ENCODE assay signal across 22 cellular contexts in genomic region chr10:100725041-100725440, GRCh38. TPM values are rescaled to one million over a fixed set of nuclear protein-coding genes. Genes with fewer than 3 reads are reported as not detected.
DNase-seq lines count a peak whose midpoint lies in the region; ATAC-seq, FAIRE-seq and TF ChIP-seq lines count a peak whose summit lies in the region.
"Had no signal": no experiment of that assay in that cellular context is flagged by ENCODE, and none has a peak within 500 bp of the region (broad histone marks: within the 10 kb centered on the region; RNA-seq: fewer than 3 reads in every experiment).

No MANE protein-coding gene starts in this region.

- H3K4me3 ChIP-seq in HUES6 (ENCODE audit: low read depth, low read length) (peak overlapping the region; percentile 47; the same call in 1 of the 2 replicates), endodermal cell (ENCODE audit: low read length) (no peak overlapping the region), upper lobe of left lung (no peak overlapping the region)

- no peak overlapping the region for H3K27ac Mint-ChIP-seq in endodermal cell
- H3K27ac Mint-ChIP-seq in nephron progenitor cell, result no peak overlapping the region
- H3K27ac Mint-ChIP-seq: CD4-positive, alpha-beta memory T cell had no signal

- H3K27me3 Mint-ChIP-seq in endodermal cell (ENCODE audit: insufficient read depth) (peaks cover 98% of the 10 kb centered on the region), nephron progenitor cell (ENCODE audit: low read depth, poor library complexity) (peaks cover 32% of the 10 kb centered on the region)

- TF ChIP-seq EP300 in upper lobe of left lung (IDR thresholded peaks at IDR 0.05), result no peak

- peaks cover 10% of the 10 kb centered on the region for H3K4me1 Mint-ChIP-seq in endodermal cell
- H3K4me1 Mint-ChIP-seq in nephron progenitor cell, result peaks cover 56% of the 10 kb centered on the region

- H3K9me3 Mint-ChIP-seq in endodermal cell (no peaks in the 10 kb centered on the region), nephron progenitor cell (no peaks in the 10 kb centered on the region)

- H3K9me3 ChIP-seq in HUES6 (ENCODE audit: control insufficient read depth, insufficient read depth, low read depth, low read length) (no peaks in the 10 kb centered on the region), endodermal cell (ENCODE audit: control insufficient read depth, low read length) (no peaks in the 10 kb centered on the region), upper lobe of left lung (no peaks in the 10 kb centered on the region)

- 30 to 46% methylated on average over 3 to 5 of the region's 5 CpGs for WGBS in endodermal cell (ENCODE audit: insufficient coverage in 1 of 2, insufficient read length in 1 of 2), 2 experiments
- WGBS in upper lobe of left lung, 2 donors, result 29% methylated on average over 4 to 5 of the region's 5 CpGs

- FAIRE-seq in GM19239 (lab: Jason Lieb, UNC), result no peak
- FAIRE-seq: D721Med had no signal

- no peak for ATAC-seq in upper lobe of left lung (ENCODE audit: low FRiP score in 2 of 2)
- ATAC-seq: HCT116, Panc1 had no signal

- TF ChIP-seq POLR2A in upper lobe of left lung (IDR thresholded peaks at IDR 0.05), result no peak

- peak; percentile 77 for DNase-seq in EH (ENCODE audit: low read depth)
- peak; percentile 51 for DNase-seq in endodermal cell
- no peak for DNase-seq in nephron progenitor cell
- DNase-seq in NCI-H1092 treated with DMSO at 0.1 percent for 48 hours (lab: John Stamatoyannopoulos, UW), result no peak
- no peak for DNase-seq in upper lobe of left lung
- DNase-seq in GM20000 (ENCODE audit: low spot score), result no peak
- no peak for DNase-seq in GM19239 (ENCODE audit: insufficient read length, low spot score)
- DNase-seq: CD4-positive, alpha-beta memory T cell; DND-41; NCI-H1048; NCI-H146; NCI-H2081 treated with DMSO at 0.1 percent for 48 hours; NCI-H2227 treated with DMSO at 0.1 percent for 48 hours; NCI-H524 had no signal

- H3K27ac ChIP-seq in HUES6 (ENCODE audit: low read depth, low read length), result no peak overlapping the region
- no peak overlapping the region for H3K27ac ChIP-seq in endodermal cell (ENCODE audit: low read depth, low read length)
- no peak overlapping the region for H3K27ac ChIP-seq in upper lobe of left lung
- H3K27ac ChIP-seq: KMS-11 had no signal

- no peak overlapping the region for H3K9ac ChIP-seq in HUES6 (ENCODE audit: low read length)
- no peak overlapping the region for H3K9ac ChIP-seq in endodermal cell (ENCODE audit: extremely low read depth, low read length, poor library complexity, severe bottlenecking)
- H3K9ac ChIP-seq: KMS-11 had no signal

- H3K4me1 ChIP-seq in HUES6 (ENCODE audit: control insufficient read depth, insufficient read depth, low read length), result peaks cover 7% of the 10 kb centered on the region; the same call in 1 of the 2 replicates
- H3K4me1 ChIP-seq in endodermal cell (ENCODE audit: control insufficient read depth, insufficient read depth, low read length), result no peaks in the 10 kb centered on the region
- H3K4me1 ChIP-seq in upper lobe of left lung, result peaks cover 5 to 22% (median 12%) of the 10 kb centered on the region in 4 donors

- no peaks in the 10 kb centered on the region for H3K36me3 ChIP-seq in HUES6 (ENCODE audit: control insufficient read depth, insufficient read depth, low read length)
- no peaks in the 10 kb centered on the region for H3K36me3 ChIP-seq in endodermal cell (ENCODE audit: control insufficient read depth, insufficient read depth, low read length)
- no peaks in the 10 kb centered on the region for H3K36me3 ChIP-seq in upper lobe of left lung

- H3K36me3 Mint-ChIP-seq in endodermal cell (ENCODE audit: low read depth) (no peaks in the 10 kb centered on the region), nephron progenitor cell (ENCODE audit: low read depth) (no peaks in the 10 kb centered on the region)
- H3K36me3 Mint-ChIP-seq: CD4-positive, alpha-beta memory T cell had no signal

- TF ChIP-seq CTCF in endodermal cell (conservative IDR thresholded peaks at IDR 0.05) (no peak), nephron progenitor cell (IDR thresholded peaks at IDR 0.05) (no peak), upper lobe of left lung (IDR thresholded peaks at IDR 0.05) (no peak), GM20000 (IDR thresholded peaks at IDR 0.05; ENCODE audit: extremely low read depth, missing control alignments) (no peak)

- H3K27me3 ChIP-seq in HUES6 (ENCODE audit: control insufficient read depth, insufficient read depth, low read length) (peaks cover 99% of the 10 kb centered on the region), endodermal cell (ENCODE audit: control insufficient read depth, insufficient read depth, low read length, poor library complexity, severe bottlenecking) (peaks cover 99% of the 10 kb centered on the region), upper lobe of left lung (peaks cover 0 to 70% (median 19%) of the 10 kb centered on the region in 4 donors)

- H3K4me3 Mint-ChIP-seq in endodermal cell (no peak overlapping the region), nephron progenitor cell (peak overlapping the region; percentile 71)

RNA-seq across cellular contexts. Expression of gene PAX2, which starts 20.3 kb away (rescaled TPM):
- total RNA-seq in endodermal cell (under 1 TPM; 0.93 to 0.99 TPM), upper lobe of left lung (under 1 TPM in 1 of 6 donors, not detected in 5; 0.07 TPM)
- polyA plus RNA-seq in endodermal cell (2013, experiment 1 of 2), result 3.0 TPM
- polyA plus RNA-seq in endodermal cell (2013, experiment 2 of 2), result 3.6 TPM
- total RNA-seq: A172; CD4-positive, alpha-beta memory T cell; SK-MEL-5 had no signal
- polyA plus RNA-seq: BJ; CD4-positive, alpha-beta memory T cell had no signal

Comparison
In these comparisons a context has a peak if more than half of its experiments do, and no peak if none do; other contexts are left out.
1. DNase-seq: peak in EH (single experiment) and endodermal cell (single experiment); none in nephron progenitor cell (single experiment), NCI-H1092 treated with DMSO at 0.1 percent for 48 hours (single experiment), upper lobe of left lung (0 of 2), GM20000 (single experiment) and GM19239 (single experiment).